ENCODE assay signal across 1 cellular context in the genomic region with DNA sequence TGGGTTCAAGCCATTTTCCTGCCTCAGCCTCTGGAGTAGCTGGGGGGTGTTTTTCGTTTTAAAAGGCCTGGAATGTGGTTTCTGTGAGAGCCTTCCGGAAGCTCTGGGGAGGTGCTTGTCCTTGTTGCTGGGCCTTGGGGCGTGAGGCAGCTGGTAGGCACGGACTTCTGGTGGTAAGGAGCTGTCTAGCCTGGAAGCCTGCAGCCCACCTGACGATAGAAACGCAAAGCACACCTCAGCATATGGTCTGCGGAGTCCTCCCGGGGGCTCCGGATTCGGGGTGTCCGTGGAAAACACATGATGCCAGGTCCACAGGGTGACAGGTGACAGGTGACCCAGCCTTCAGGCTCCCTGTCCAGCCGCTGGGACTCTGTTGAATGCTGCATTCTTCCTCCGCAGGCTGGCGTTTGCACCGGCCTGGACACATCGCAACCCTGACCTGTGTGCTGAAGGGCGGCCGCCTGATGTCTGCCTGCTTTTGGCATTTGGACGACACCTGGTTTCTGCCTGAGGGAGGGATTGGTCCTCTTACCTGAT.
TF ChIP-seq lines count a peak whose summit lies in the region.

No MANE protein-coding gene starts in this region.

TF ChIP-seq in HepG2, 621 proteins besides CTCF, POLR2A, EP300 and RAD21 (continued from another document):
- TF ChIP-seq, protein P1, sequence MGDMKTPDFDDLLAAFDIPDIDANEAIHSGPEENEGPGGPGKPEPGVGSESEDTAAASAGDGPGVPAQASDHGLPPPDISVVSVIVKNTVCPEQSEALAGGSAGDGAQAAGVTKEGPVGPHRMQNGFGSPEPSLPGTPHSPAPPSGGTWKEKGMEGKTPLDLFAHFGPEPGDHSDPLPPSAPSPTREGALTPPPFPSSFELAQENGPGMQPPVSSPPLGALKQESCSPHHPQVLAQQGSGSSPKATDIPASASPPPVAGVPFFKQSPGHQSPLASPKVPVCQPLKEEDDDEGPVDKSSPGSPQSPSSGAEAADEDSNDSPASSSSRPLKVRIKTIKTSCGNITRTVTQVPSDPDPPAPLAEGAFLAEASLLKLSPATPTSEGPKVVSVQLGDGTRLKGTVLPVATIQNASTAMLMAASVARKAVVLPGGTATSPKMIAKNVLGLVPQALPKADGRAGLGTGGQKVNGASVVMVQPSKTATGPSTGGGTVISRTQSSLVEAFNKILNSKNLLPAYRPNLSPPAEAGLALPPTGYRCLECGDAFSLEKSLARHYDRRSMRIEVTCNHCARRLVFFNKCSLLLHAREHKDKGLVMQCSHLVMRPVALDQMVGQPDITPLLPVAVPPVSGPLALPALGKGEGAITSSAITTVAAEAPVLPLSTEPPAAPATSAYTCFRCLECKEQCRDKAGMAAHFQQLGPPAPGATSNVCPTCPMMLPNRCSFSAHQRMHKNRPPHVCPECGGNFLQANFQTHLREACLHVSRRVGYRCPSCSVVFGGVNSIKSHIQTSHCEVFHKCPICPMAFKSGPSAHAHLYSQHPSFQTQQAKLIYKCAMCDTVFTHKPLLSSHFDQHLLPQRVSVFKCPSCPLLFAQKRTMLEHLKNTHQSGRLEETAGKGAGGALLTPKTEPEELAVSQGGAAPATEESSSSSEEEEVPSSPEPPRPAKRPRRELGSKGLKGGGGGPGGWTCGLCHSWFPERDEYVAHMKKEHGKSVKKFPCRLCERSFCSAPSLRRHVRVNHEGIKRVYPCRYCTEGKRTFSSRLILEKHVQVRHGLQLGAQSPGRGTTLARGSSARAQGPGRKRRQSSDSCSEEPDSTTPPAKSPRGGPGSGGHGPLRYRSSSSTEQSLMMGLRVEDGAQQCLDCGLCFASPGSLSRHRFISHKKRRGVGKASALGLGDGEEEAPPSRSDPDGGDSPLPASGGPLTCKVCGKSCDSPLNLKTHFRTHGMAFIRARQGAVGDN (CRISPR knock-in tag; IDR thresholded peaks at IDR 0.05), result peak; percentile 30
